In genomic region chr4:7041246-7041645, GRCh38 we compare ENCODE assay signal across 17 cellular contexts. TPM values are rescaled to one million over a fixed set of nuclear protein-coding genes. Genes with fewer than 3 reads are reported as not detected.
DNase-seq lines count a peak whose midpoint lies in the region; ATAC-seq and TF ChIP-seq lines count a peak whose summit lies in the region.
"Had no signal": no experiment of that assay in that cellular context is flagged by ENCODE, and none has a peak within 500 bp of the region (broad histone marks: within the 10 kb centered on the region; RNA-seq: fewer than 3 reads in every experiment).

No MANE protein-coding gene starts in this region.

- no peaks in the 10 kb centered on the region for H3K27me3 Mint-ChIP-seq in CD4-positive, alpha-beta T cell
- no peaks in the 10 kb centered on the region for H3K27me3 Mint-ChIP-seq in neural crest cell (ENCODE audit: low read depth)
- peaks cover 14% of the 10 kb centered on the region for H3K27me3 Mint-ChIP-seq in activated CD8-positive, alpha-beta T cell treated with anti-CD3 and anti-CD28 coated beads, Interleukin-2, amount 10 ng/mL, durations not matched to agents 7 days and 5 days (ENCODE audit: low read depth)

- ATAC-seq in CD4-positive, alpha-beta T cell (ENCODE audit: poor library complexity), result no peak
- ATAC-seq in PC-3, result no peak
- ATAC-seq in HG02970 (IDR thresholded peaks at IDR 0.05; ENCODE audit: low FRiP score, unreplicated experiment), result no peak
- no peak for ATAC-seq in activated CD8-positive, alpha-beta T cell treated with anti-CD3 and anti-CD28 coated beads, Interleukin-2, amount 10 ng/mL, durations not matched to agents 7 days and 5 days
- ATAC-seq: gastroesophageal sphincter, left lung, psoas muscle had no signal

- H3K27ac Mint-ChIP-seq in CD4-positive, alpha-beta T cell, result peak overlapping the region; percentile 82
- H3K27ac Mint-ChIP-seq in neural crest cell (ENCODE audit: unreplicated experiment), result no peak overlapping the region
- no peak overlapping the region for H3K27ac Mint-ChIP-seq in activated CD8-positive, alpha-beta T cell treated with anti-CD3 and anti-CD28 coated beads, Interleukin-2, amount 10 ng/mL, durations not matched to agents 7 days and 5 days

- POLR2A ChIA-PET in CD4-positive, alpha-beta T cell (lab: Charles Lee), result interaction anchor here (3.2 to 8.7 kb wide), 3 partner anchors 12 to 132 kb away, joined by 12 to 156 read pairs (median 28); partner anchors contain the start of genes GRPEL1 and TBC1D14
- POLR2A ChIA-PET in PC-3 (lab: Charles Lee; ENCODE audit: unreplicated experiment), result no interaction called here
- POLR2A ChIA-PET in activated CD8-positive, alpha-beta T cell treated with anti-CD3 and anti-CD28 coated beads, Interleukin-2, amount 10 ng/mL, durations not matched to agents 7 days and 5 days (lab: Charles Lee), result interaction anchor here (1.2 to 5.7 kb wide), 2 partner anchors 26 to 27 kb away, joined by 3 to 62 read pairs; partner anchors contain the start of gene GRPEL1

- TSS peak; percentile 46 for BruUV-seq in PC-3 (replicated peaks; lab: Mats Ljungman, UMichigan)

- DNase-seq in CD4-positive, alpha-beta T cell, result no peak
- no peak for DNase-seq in PC-3
- no peak for DNase-seq in neural crest cell (ENCODE audit: low read depth, low spot score)
- DNase-seq in HAP-1 (ENCODE audit: low spot score in 2 of 2), result no peak
- no peak for DNase-seq in hypothalamus (lab: John Stamatoyannopoulos, UW)
- DNase-seq in activated CD8-positive, alpha-beta T cell treated with anti-CD3 and anti-CD28 coated beads, Interleukin-2, amount 10 ng/mL, durations not matched to agents 7 days and 5 days, result no peak
- DNase-seq: activated naive CD4-positive, alpha-beta T cell treated with anti-CD3 and anti-CD28 coated beads, Interleukin-2, amount 50 U/mL, for 16 hours; cortex of kidney; NCI-H1048; NCI-H2029 treated with DMSO at 0.1 percent for 48 hours; T-helper 9 cell had no signal

- no peaks in the 10 kb centered on the region for H3K27me3 ChIP-seq in CD4-positive, alpha-beta T cell (ENCODE audit: control insufficient read depth, insufficient read depth, low read length)
- no peaks in the 10 kb centered on the region for H3K27me3 ChIP-seq in PC-3 (ENCODE audit: low read length)
- H3K27me3 ChIP-seq in endocrine pancreas (ENCODE audit: control insufficient read depth, insufficient read depth, low read length), result no peaks in the 10 kb centered on the region
- no peaks in the 10 kb centered on the region for H3K27me3 ChIP-seq in HAP-1 (ENCODE audit: low read depth)
- H3K27me3 ChIP-seq: gastroesophageal sphincter, left lung, suprapubic skin had no signal

- peaks cover 6% of the 10 kb centered on the region; the same call in 1 of the 2 replicates for H4K20me1 ChIP-seq in PC-3 (ENCODE audit: low read length)

- no peak for TF ChIP-seq CTCF in CD4-positive, alpha-beta T cell (IDR thresholded peaks at IDR 0.05)
- TF ChIP-seq CTCF in PC-3 (conservative IDR thresholded peaks at IDR 0.05; ENCODE audit: low read depth, low read length) (no peak), neural crest cell (conservative IDR thresholded peaks at IDR 0.05) (no peak)

- CTCF ChIA-PET in CD4-positive, alpha-beta T cell (lab: Charles Lee), result interaction anchor here (1.4 to 3.7 kb wide), 2 partner anchors 26 to 67 kb away, joined by 4 to 55 read pairs; partner anchors contain the start of gene GRPEL1
- CTCF ChIA-PET in PC-3 (lab: Charles Lee), result no interaction called here
- CTCF ChIA-PET in activated CD8-positive, alpha-beta T cell treated with anti-CD3 and anti-CD28 coated beads, Interleukin-2, amount 10 ng/mL, durations not matched to agents 7 days and 5 days (lab: Charles Lee), result interaction anchor here (1.0 to 5.9 kb wide), 4 partner anchors 11 to 132 kb away, joined by 3 to 172 read pairs (median 11); partner anchors contain the start of genes GRPEL1 and TBC1D14

- in situ Hi-C loops in HAP-1 (cut with MboI; ENCODE audit: low sequenced_read_pairs), result no loop called here

- peak overlapping the region; percentile 86 for H3K4me3 Mint-ChIP-seq in CD4-positive, alpha-beta T cell
- H3K4me3 Mint-ChIP-seq in neural crest cell, result peak overlapping the region; percentile 91
- H3K4me3 Mint-ChIP-seq in activated CD8-positive, alpha-beta T cell treated with anti-CD3 and anti-CD28 coated beads, Interleukin-2, amount 10 ng/mL, durations not matched to agents 7 days and 5 days, result no peak overlapping the region

- H3K36me3 Mint-ChIP-seq in CD4-positive, alpha-beta T cell (ENCODE audit: low read depth), result peaks cover 18% of the 10 kb centered on the region
- no peaks in the 10 kb centered on the region for H3K36me3 Mint-ChIP-seq in neural crest cell (ENCODE audit: low read depth)
- H3K36me3 Mint-ChIP-seq in activated CD8-positive, alpha-beta T cell treated with anti-CD3 and anti-CD28 coated beads, Interleukin-2, amount 10 ng/mL, durations not matched to agents 7 days and 5 days (ENCODE audit: low read depth), result peaks cover 12% of the 10 kb centered on the region

- peaks cover 28% of the 10 kb centered on the region for H3K79me2 ChIP-seq in PC-3 (ENCODE audit: low read length)

- no peaks in the 10 kb centered on the region for H3K9me3 ChIP-seq in CD4-positive, alpha-beta T cell (ENCODE audit: control insufficient read depth, low read length)
- H3K9me3 ChIP-seq in PC-3 (ENCODE audit: low read length), result no peaks in the 10 kb centered on the region
- H3K9me3 ChIP-seq in endocrine pancreas (ENCODE audit: control insufficient read depth, low read length), result no peaks in the 10 kb centered on the region
- H3K9me3 ChIP-seq in HAP-1, result no peaks in the 10 kb centered on the region
- H3K9me3 ChIP-seq: gastroesophageal sphincter, left lung, psoas muscle, suprapubic skin had no signal

- H3K9ac ChIP-seq in PC-3 (ENCODE audit: low read length) (no peak overlapping the region), endocrine pancreas (ENCODE audit: control insufficient read depth, insufficient read depth, low read length) (no peak overlapping the region)

- peaks cover 51% of the 10 kb centered on the region for H3K4me1 Mint-ChIP-seq in CD4-positive, alpha-beta T cell (ENCODE audit: low read depth)
- peaks cover 34% of the 10 kb centered on the region for H3K4me1 Mint-ChIP-seq in neural crest cell
- peaks cover 31% of the 10 kb centered on the region for H3K4me1 Mint-ChIP-seq in activated CD8-positive, alpha-beta T cell treated with anti-CD3 and anti-CD28 coated beads, Interleukin-2, amount 10 ng/mL, durations not matched to agents 7 days and 5 days (ENCODE audit: low read depth)

- no peaks in the 10 kb centered on the region for H3K9me3 Mint-ChIP-seq in CD4-positive, alpha-beta T cell
- no peaks in the 10 kb centered on the region for H3K9me3 Mint-ChIP-seq in neural crest cell
- H3K9me3 Mint-ChIP-seq in activated CD8-positive, alpha-beta T cell treated with anti-CD3 and anti-CD28 coated beads, Interleukin-2, amount 10 ng/mL, durations not matched to agents 7 days and 5 days (ENCODE audit: insufficient read depth), result no peaks in the 10 kb centered on the region

- no peaks in the 10 kb centered on the region for H3K36me3 ChIP-seq in PC-3 (ENCODE audit: low read depth, low read length)
- H3K36me3 ChIP-seq in endocrine pancreas (ENCODE audit: control insufficient read depth, insufficient read depth, low read length), result no peaks in the 10 kb centered on the region
- peaks cover 7% of the 10 kb centered on the region; the same call in 1 of the 2 replicates for H3K36me3 ChIP-seq in HAP-1 (replicated peaks)
- H3K36me3 ChIP-seq: gastroesophageal sphincter, left lung, suprapubic skin had no signal

- H2AFZ ChIP-seq in PC-3 (ENCODE audit: low read length), result no peak overlapping the region

- H3F3A ChIP-seq in PC-3 (ENCODE audit: low read length, unreplicated experiment), result no peaks in the 10 kb centered on the region

- H3K4me1 ChIP-seq in PC-3 (ENCODE audit: insufficient read depth, low read length) (peaks cover 31% of the 10 kb centered on the region), endocrine pancreas (ENCODE audit: control insufficient read depth, insufficient read depth, low read length) (no peaks in the 10 kb centered on the region), HAP-1 (no peaks in the 10 kb centered on the region; the same call in none of the 2 replicates)

- H3K4me2 ChIP-seq in PC-3 (ENCODE audit: low read length), result no peak overlapping the region

- H3K9me2 ChIP-seq in PC-3 (replicated peaks; ENCODE audit: low read length), result no peaks in the 10 kb centered on the region

- H3K4me3 ChIP-seq in PC-3 (ENCODE audit: low read length) (no peak overlapping the region), endocrine pancreas (ENCODE audit: control insufficient read depth, insufficient read depth, low read length) (peak overlapping the region; percentile 9), HAP-1 (no peak overlapping the region)

- H3K27ac ChIP-seq in CD4-positive, alpha-beta T cell (ENCODE audit: low read depth, low read length), result no peak overlapping the region
- H3K27ac ChIP-seq in PC-3 (ENCODE audit: low read length), result no peak overlapping the region
- H3K27ac ChIP-seq: suprapubic skin had no signal

- intact Hi-C loops in CD4-positive, alpha-beta T cell (cut with DNase I, micrococcal nuclease), result no loop called here
- intact Hi-C loops in PC-3 (cut with micrococcal nuclease), result no loop called here

RNA-seq across cellular contexts. Expression of gene TADA2B, which starts 1.9 kb away (rescaled TPM):
- total RNA-seq in CD4-positive, alpha-beta T cell, result 10 to 100 TPM; 41.5 to 44.6 TPM
- total RNA-seq in PC-3 (2014; rRNA removed), result 14.7 and 16.5 TPM in 2 replicates
- total RNA-seq in neural crest cell, result 18.6 and 19.2 TPM in 2 replicates
- 10 to 100 TPM; 16.6 to 16.8 TPM for total RNA-seq in activated CD8-positive, alpha-beta T cell treated with anti-CD3 and anti-CD28 coated beads, Interleukin-2, amount 10 ng/mL, durations not matched to agents 7 days and 5 days

RNA-seq across cellular contexts. Expression of gene GRPEL1, which starts 26.6 kb away (rescaled TPM):
- total RNA-seq in CD4-positive, alpha-beta T cell, result 10 to 100 TPM; 55.6 to 58.6 TPM
- total RNA-seq in PC-3 (2014; rRNA removed) (74.5 and 121 TPM in 2 replicates), neural crest cell (26.6 and 28.2 TPM in 2 replicates)
- total RNA-seq in activated CD8-positive, alpha-beta T cell treated with anti-CD3 and anti-CD28 coated beads, Interleukin-2, amount 10 ng/mL, durations not matched to agents 7 days and 5 days, result 10 to 100 TPM; 43.1 to 49.4 TPM
